In the genomic region with DNA sequence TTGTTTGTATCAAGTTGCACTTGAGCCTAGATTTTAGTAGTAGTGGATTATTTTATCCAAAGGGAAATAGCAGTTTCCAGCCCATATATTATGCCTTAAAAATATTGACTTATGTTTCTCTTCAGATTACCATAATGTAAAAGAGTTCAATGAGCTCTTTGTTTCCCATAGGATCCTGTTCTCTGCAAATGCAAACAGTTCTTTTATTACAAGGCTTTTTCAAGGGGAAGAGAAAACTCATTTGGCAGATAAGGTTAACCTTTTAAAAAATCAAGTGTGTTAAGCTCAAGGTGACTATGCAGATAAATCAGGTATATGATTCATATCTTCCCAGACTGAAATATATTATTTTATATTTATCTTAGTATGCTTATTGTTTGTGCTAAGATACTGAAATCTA, we compare ENCODE assay signal across 14 cellular contexts.
DNase-seq lines count a peak whose midpoint lies in the region; ATAC-seq and TF ChIP-seq lines count a peak whose summit lies in the region.
"Had no signal": no experiment of that assay in that cellular context is flagged by ENCODE, and none has a peak within 500 bp of the region (broad histone marks: within the 10 kb centered on the region; RNA-seq: fewer than 3 reads in every experiment).

No MANE protein-coding gene starts in this region.

- H3K4me3 ChIP-seq in mucosa of descending colon, result no peak overlapping the region
- H3K4me3 ChIP-seq: BLaER1, HAP-1 had no signal

- H3K27me3 Mint-ChIP-seq in activated CD8-positive, alpha-beta T cell treated with anti-CD3 and anti-CD28 coated beads, Interleukin-2, amount 10 ng/mL, durations not matched to agents 7 days and 5 days (ENCODE audit: low read depth), result no peaks in the 10 kb centered on the region
- H3K27me3 Mint-ChIP-seq: CD8-positive, alpha-beta memory T cell had no signal

- H3K4me3 Mint-ChIP-seq in activated CD8-positive, alpha-beta T cell treated with anti-CD3 and anti-CD28 coated beads, Interleukin-2, amount 10 ng/mL, durations not matched to agents 7 days and 5 days, result no peak overlapping the region
- H3K4me3 Mint-ChIP-seq: CD8-positive, alpha-beta memory T cell had no signal

- CTCF ChIA-PET in activated CD8-positive, alpha-beta T cell treated with anti-CD3 and anti-CD28 coated beads, Interleukin-2, amount 10 ng/mL, durations not matched to agents 7 days and 5 days (lab: Charles Lee), result no interaction called here

- H3K4me1 Mint-ChIP-seq in activated CD8-positive, alpha-beta T cell treated with anti-CD3 and anti-CD28 coated beads, Interleukin-2, amount 10 ng/mL, durations not matched to agents 7 days and 5 days (ENCODE audit: low read depth), result no peaks in the 10 kb centered on the region
- H3K4me1 Mint-ChIP-seq: CD8-positive, alpha-beta memory T cell had no signal

- TF ChIP-seq CTCF in mucosa of descending colon (IDR thresholded peaks at IDR 0.05), result no peak

- H3K27ac Mint-ChIP-seq in activated CD8-positive, alpha-beta T cell treated with anti-CD3 and anti-CD28 coated beads, Interleukin-2, amount 10 ng/mL, durations not matched to agents 7 days and 5 days, result no peak overlapping the region
- H3K27ac Mint-ChIP-seq: CD8-positive, alpha-beta memory T cell had no signal

- DNase-seq in NCI-H748 (lab: John Stamatoyannopoulos, UW; ENCODE audit: unreplicated experiment) (peak; percentile 38), NCI-H748 treated with DMSO at 0.1 percent for 48 hours (lab: John Stamatoyannopoulos, UW) (no peak), NCI-H526 (lab: John Stamatoyannopoulos, UW) (peak; percentile 79 to 84), mucosa of descending colon (no peak), ecto neural progenitor cell (ENCODE audit: low spot score) (no peak)
- DNase-seq in activated CD8-positive, alpha-beta T cell treated with anti-CD3 and anti-CD28 coated beads, Interleukin-2, amount 10 ng/mL, durations not matched to agents 7 days and 5 days, result no peak
- DNase-seq: 8988T; AML-193; CD8-positive, alpha-beta memory T cell; DMS53; GF-D8 had no signal

- ATAC-seq in mucosa of descending colon (peak; percentile 81), HG03432 (IDR thresholded peaks at IDR 0.05; ENCODE audit: unreplicated experiment) (no peak)
- no peak for ATAC-seq in activated CD8-positive, alpha-beta T cell treated with anti-CD3 and anti-CD28 coated beads, Interleukin-2, amount 10 ng/mL, durations not matched to agents 7 days and 5 days

- no peaks in the 10 kb centered on the region for H3K9me3 ChIP-seq in mucosa of descending colon
- H3K9me3 ChIP-seq: BLaER1, HAP-1 had no signal

- peaks cover 2% of the 10 kb centered on the region for H3K4me1 ChIP-seq in mucosa of descending colon (ENCODE audit: low read depth)
- H3K4me1 ChIP-seq: BLaER1, HAP-1 had no signal

- peaks cover 8% of the 10 kb centered on the region for H3K9me3 Mint-ChIP-seq in activated CD8-positive, alpha-beta T cell treated with anti-CD3 and anti-CD28 coated beads, Interleukin-2, amount 10 ng/mL, durations not matched to agents 7 days and 5 days (ENCODE audit: insufficient read depth)

- H3K36me3 Mint-ChIP-seq in activated CD8-positive, alpha-beta T cell treated with anti-CD3 and anti-CD28 coated beads, Interleukin-2, amount 10 ng/mL, durations not matched to agents 7 days and 5 days (ENCODE audit: low read depth), result no peaks in the 10 kb centered on the region
- H3K36me3 Mint-ChIP-seq: CD8-positive, alpha-beta memory T cell had no signal

- intact Hi-C loops in mucosa of descending colon (cut with DNase I, micrococcal nuclease), result no loop called here

- POLR2A ChIA-PET in activated CD8-positive, alpha-beta T cell treated with anti-CD3 and anti-CD28 coated beads, Interleukin-2, amount 10 ng/mL, durations not matched to agents 7 days and 5 days (lab: Charles Lee), result no interaction called here

- H3K36me3 ChIP-seq in mucosa of descending colon (ENCODE audit: low read depth), result no peaks in the 10 kb centered on the region
- H3K36me3 ChIP-seq: BLaER1, HAP-1 had no signal

Comparison
In these comparisons a context has a peak if more than half of its experiments do, and no peak if none do; other contexts are left out.
1. DNase-seq: peak in NCI-H748 (single experiment) and NCI-H526 (2 of 2); none in NCI-H748 treated with DMSO at 0.1 percent for 48 hours (single experiment), mucosa of descending colon (0 of 3), ecto neural progenitor cell (single experiment) and activated CD8-positive, alpha-beta T cell treated with anti-CD3 and anti-CD28 coated beads, Interleukin-2, amount 10 ng/mL, durations not matched to agents 7 days and 5 days (single experiment).